In the genomic region with DNA sequence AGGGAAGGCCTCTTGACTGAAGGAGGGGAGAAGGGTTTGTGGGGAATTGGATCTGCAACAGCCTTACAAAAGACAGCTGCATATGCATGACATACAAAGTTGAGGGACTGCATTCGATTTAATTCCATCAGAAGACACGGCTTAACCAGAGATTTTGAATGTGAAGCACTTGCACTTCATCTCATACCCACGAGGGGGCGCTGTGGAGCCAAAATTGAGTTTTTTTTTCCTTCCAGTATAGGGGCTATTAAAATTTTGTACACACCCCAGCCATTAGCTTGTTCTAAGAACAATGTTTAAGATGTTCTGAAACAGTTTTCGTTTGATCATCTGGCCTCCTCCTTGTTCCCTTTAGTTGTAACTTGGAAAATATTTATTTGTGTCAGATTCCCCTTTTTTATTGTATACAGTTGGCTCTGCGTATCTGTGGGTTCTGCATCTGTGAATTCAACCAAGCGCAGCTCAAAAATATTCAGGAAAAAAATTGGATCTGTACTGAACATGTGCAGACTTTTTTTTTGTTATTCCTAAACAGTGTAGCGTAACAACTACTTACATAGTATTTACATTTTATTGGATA, we compare ENCODE assay signal across 1 cellular context.
TF ChIP-seq lines count a peak whose summit lies in the region.

No MANE protein-coding gene starts in this region.

TF ChIP-seq in HCT116, 20 proteins besides CTCF, POLR2A, EP300 and RAD21 (continued from another document):
- no peak for TF ChIP-seq CEBPB (IDR thresholded peaks at IDR 0.05; ENCODE audit: low read depth)
- no peak for TF ChIP-seq ZNF274 (IDR thresholded peaks at IDR 0.05; ENCODE audit: low read depth, low read length)
- TF ChIP-seq ZFX (IDR thresholded peaks at IDR 0.05): no peak
- TF ChIP-seq, protein P1, sequence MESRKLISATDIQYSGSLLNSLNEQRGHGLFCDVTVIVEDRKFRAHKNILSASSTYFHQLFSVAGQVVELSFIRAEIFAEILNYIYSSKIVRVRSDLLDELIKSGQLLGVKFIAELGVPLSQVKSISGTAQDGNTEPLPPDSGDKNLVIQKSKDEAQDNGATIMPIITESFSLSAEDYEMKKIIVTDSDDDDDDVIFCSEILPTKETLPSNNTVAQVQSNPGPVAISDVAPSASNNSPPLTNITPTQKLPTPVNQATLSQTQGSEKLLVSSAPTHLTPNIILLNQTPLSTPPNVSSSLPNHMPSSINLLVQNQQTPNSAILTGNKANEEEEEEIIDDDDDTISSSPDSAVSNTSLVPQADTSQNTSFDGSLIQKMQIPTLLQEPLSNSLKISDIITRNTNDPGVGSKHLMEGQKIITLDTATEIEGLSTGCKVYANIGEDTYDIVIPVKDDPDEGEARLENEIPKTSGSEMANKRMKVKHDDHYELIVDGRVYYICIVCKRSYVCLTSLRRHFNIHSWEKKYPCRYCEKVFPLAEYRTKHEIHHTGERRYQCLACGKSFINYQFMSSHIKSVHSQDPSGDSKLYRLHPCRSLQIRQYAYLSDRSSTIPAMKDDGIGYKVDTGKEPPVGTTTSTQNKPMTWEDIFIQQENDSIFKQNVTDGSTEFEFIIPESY (IDR thresholded peaks at IDR 0.05; ENCODE audit: extremely low read depth, insufficient replicate concordance, low read length): no peak
- TF ChIP-seq, protein P2, sequence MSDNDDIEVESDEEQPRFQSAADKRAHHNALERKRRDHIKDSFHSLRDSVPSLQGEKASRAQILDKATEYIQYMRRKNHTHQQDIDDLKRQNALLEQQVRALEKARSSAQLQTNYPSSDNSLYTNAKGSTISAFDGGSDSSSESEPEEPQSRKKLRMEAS (IDR thresholded peaks at IDR 0.05): no peak
- TF ChIP-seq, protein P3, sequence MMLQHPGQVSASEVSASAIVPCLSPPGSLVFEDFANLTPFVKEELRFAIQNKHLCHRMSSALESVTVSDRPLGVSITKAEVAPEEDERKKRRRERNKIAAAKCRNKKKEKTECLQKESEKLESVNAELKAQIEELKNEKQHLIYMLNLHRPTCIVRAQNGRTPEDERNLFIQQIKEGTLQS (IDR thresholded peaks at IDR 0.05): no peak
